1 cellular context compared by ENCODE assay signal in the genomic region with DNA sequence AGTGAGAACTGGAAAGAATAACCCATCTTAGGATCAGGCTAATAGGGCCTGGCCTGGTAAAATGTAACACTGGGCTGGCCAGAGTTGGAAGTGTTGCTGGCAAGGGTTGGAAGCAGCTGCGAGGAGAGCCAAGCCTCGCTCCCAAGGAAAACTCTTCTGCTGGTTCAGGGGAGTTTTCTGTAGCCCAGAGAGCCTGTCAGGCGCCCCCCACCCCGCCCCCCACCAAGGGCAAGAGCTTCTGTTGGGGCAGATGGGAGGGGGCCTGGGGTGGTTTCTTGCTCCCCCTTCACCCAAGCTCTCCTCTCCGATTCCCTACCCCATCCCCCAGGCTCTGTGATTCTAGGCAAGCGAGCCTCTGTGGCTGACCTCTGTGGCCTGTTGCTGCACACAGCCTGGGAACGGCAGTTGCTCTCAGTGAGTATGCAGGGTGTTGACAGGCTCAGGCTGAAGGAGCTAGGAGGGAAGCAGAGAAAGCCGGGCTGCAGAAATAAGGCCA.
TF ChIP-seq lines count a peak whose summit lies in the region.

No MANE protein-coding gene starts in this region.

TF ChIP-seq in WTC11, 78 proteins besides CTCF, POLR2A, EP300 and RAD21 (continued from another document):
- TF ChIP-seq, protein P1, sequence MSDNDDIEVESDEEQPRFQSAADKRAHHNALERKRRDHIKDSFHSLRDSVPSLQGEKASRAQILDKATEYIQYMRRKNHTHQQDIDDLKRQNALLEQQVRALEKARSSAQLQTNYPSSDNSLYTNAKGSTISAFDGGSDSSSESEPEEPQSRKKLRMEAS (CRISPR knock-in tag; IDR thresholded peaks at IDR 0.05), result no peak
- TF ChIP-seq GTF2I (CRISPR knock-in tag; conservative IDR thresholded peaks at IDR 0.05), result no peak
- no peak for TF ChIP-seq TEAD4 (CRISPR knock-in tag; IDR thresholded peaks at IDR 0.05)
- TF ChIP-seq, protein P2, sequence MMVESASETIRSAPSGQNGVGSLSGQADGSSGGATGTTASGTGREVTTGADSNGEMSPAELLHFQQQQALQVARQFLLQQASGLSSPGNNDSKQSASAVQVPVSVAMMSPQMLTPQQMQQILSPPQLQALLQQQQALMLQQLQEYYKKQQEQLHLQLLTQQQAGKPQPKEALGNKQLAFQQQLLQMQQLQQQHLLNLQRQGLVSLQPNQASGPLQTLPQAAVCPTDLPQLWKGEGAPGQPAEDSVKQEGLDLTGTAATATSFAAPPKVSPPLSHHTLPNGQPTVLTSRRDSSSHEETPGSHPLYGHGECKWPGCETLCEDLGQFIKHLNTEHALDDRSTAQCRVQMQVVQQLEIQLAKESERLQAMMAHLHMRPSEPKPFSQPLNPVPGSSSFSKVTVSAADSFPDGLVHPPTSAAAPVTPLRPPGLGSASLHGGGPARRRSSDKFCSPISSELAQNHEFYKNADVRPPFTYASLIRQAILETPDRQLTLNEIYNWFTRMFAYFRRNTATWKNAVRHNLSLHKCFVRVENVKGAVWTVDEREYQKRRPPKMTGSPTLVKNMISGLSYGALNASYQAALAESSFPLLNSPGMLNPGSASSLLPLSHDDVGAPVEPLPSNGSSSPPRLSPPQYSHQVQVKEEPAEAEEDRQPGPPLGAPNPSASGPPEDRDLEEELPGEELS (CRISPR knock-in tag; IDR thresholded peaks at IDR 0.05), result no peak
- TF ChIP-seq ZNF425 (CRISPR knock-in tag; conservative IDR thresholded peaks at IDR 0.05), result no peak
- TF ChIP-seq, protein P3, sequence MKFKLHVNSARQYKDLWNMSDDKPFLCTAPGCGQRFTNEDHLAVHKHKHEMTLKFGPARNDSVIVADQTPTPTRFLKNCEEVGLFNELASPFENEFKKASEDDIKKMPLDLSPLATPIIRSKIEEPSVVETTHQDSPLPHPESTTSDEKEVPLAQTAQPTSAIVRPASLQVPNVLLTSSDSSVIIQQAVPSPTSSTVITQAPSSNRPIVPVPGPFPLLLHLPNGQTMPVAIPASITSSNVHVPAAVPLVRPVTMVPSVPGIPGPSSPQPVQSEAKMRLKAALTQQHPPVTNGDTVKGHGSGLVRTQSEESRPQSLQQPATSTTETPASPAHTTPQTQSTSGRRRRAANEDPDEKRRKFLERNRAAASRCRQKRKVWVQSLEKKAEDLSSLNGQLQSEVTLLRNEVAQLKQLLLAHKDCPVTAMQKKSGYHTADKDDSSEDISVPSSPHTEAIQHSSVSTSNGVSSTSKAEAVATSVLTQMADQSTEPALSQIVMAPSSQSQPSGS (CRISPR knock-in tag; IDR thresholded peaks at IDR 0.05; ENCODE audit: borderline replicate concordance, low read depth), result no peak
